Comparison of ENCODE assay signal across 9 cellular contexts in the genomic region with DNA sequence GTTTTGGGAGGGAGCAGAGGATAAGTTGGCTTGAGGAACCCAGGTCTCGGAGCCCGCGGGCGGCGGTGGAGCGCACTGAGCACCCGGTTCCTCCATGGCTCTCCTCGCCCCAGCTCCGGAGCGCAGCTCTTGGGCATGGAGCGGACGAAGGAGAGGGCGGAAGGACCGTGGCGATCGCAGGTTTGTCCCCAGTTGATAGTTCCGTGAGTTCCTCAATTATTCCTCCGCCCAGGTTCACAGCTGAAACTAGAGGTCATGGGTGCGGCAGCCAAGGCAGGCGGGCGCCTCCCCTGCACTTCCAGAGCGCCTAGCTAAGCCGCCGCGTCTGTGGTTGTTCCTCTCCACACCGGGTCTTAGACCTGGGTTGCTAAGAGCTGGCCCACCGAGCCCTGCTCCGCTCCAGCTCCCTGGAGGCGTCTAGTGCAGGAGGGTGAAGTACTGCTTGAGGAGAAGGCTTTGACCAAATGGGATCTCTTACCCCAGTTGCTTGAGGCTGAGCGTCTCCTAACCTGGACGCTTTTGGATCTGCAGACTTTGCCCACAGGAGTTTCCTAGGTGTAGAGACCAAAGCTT. TPM values are rescaled to one million over a fixed set of nuclear protein-coding genes. Genes with fewer than 3 reads are reported as not detected.
A peak's percentile ranks its signal among the peaks of the same experiment; 100 is the strongest.
DNase-seq lines count a peak whose midpoint lies in the region; ATAC-seq and TF ChIP-seq lines count a peak whose summit lies in the region.
"Had no signal": no experiment of that assay in that cellular context is flagged by ENCODE, and none has a peak within 500 bp of the region (broad histone marks: within the 10 kb centered on the region; RNA-seq: fewer than 3 reads in every experiment).

HTR1B (minus strand) TSS at position 184 of the 573 bp plus-strand sequence; CDS start at position 96, 88 bp downstream.

- H3K27me3 ChIP-seq in SK-N-SH (ENCODE audit: insufficient read depth): no peaks in the 10 kb centered on the region
- H3K27me3 ChIP-seq in osteoblast (ENCODE audit: insufficient read depth, low read length): peaks cover 60% of the 10 kb centered on the region

- H4K20me1 ChIP-seq in SK-N-SH (ENCODE audit: insufficient read depth) (no peaks in the 10 kb centered on the region), osteoblast (ENCODE audit: insufficient read depth, low read length) (no peaks in the 10 kb centered on the region)

- H3K9me3 ChIP-seq in SK-N-SH (no peaks in the 10 kb centered on the region), osteoblast (ENCODE audit: low read depth, low read length) (no peaks in the 10 kb centered on the region)

- H3K27ac ChIP-seq in SK-N-SH (ENCODE audit: low read depth in 2 of 2, low read length in 1 of 2) (no peak within 1 kb of the TSS), osteoblast (ENCODE audit: low read depth, low read length) (no peak within 1 kb of the TSS)

- no peak for TF ChIP-seq EP300 in SK-N-SH (IDR thresholded peaks at IDR 0.05; ENCODE audit: borderline replicate concordance in 1 of 2, low read depth in 1 of 2, low read length in 1 of 2)

- peak within 1 kb of the TSS; percentile 61 to 66 for H3K4me3 ChIP-seq in SK-N-SH (ENCODE audit: low read depth in 2 of 2, low read length in 1 of 2)
- peak within 1 kb of the TSS; percentile 53 for H3K4me3 ChIP-seq in fibroblast of pulmonary artery (replicated peaks; ENCODE audit: low read depth, low read length)
- H3K4me3 ChIP-seq in osteoblast (ENCODE audit: insufficient read depth, low read length): peak within 1 kb of the TSS; percentile 64

- CTCF ChIA-PET in SK-N-SH (lab: Yijun Ruan, JAX): no interaction called here

- H2AFZ ChIP-seq in SK-N-SH (ENCODE audit: low read depth) (peak within 1 kb of the TSS; percentile 65), osteoblast (ENCODE audit: low read length) (peak within 1 kb of the TSS; percentile 67)

- no peaks in the 10 kb centered on the region for H3K9me2 ChIP-seq in SK-N-SH

- POLR2A ChIA-PET in SK-N-SH (lab: Yijun Ruan, JAX): no interaction called here

- H3K79me2 ChIP-seq in SK-N-SH (ENCODE audit: insufficient read depth) (no peaks in the 10 kb centered on the region), osteoblast (ENCODE audit: insufficient read depth, low read length) (no peaks in the 10 kb centered on the region)

- DNase-seq in Caki2 (ENCODE audit: low read depth) (peak; percentile 42), SK-N-SH (no peak), fibroblast of pulmonary artery (ENCODE audit: low read depth) (no peak), osteoblast (ENCODE audit: insufficient read length, low spot score, missing footprints) (peak; percentile 79), NOMO-1 treated with DMSO at 0.1 percent for 48 hours (lab: John Stamatoyannopoulos, UW; ENCODE audit: unreplicated experiment) (no peak), NCI-H187 (lab: John Stamatoyannopoulos, UW) (no peak)
- DNase-seq: NCI-H526 treated with DMSO at 0.1 percent for 48 hours had no signal

- no peaks in the 10 kb centered on the region for H3K36me3 ChIP-seq in SK-N-SH (replicated peaks in 1 of 2; ENCODE audit: control insufficient read depth in 1 of 2, insufficient read depth in 2 of 2, low read length in 1 of 2)
- no peaks in the 10 kb centered on the region for H3K36me3 ChIP-seq in osteoblast (ENCODE audit: insufficient read depth, low read length)

- no peaks in the 10 kb centered on the region for H3F3A ChIP-seq in SK-N-SH (replicated peaks; ENCODE audit: insufficient read depth)

- WGBS in SK-N-SH (ENCODE audit: low lambda C conversion rate): 3% methylated on average over 16 of the region's 31 CpGs

- peak within 1 kb of the TSS; percentile 37; the same call in 1 of the 2 replicates for H3K9ac ChIP-seq in SK-N-SH

- in situ Hi-C loops in Caki2 (cut with HindIII; ENCODE audit: low pct_unique_long_range_greater_than_20kb, low sequenced_read_pairs): no loop called here

- H3K4me2 ChIP-seq in SK-N-SH: peak within 1 kb of the TSS; percentile 76
- peak within 1 kb of the TSS; percentile 70 for H3K4me2 ChIP-seq in osteoblast (ENCODE audit: insufficient read depth, low read length)

- ATAC-seq in GM18517 (IDR thresholded peaks at IDR 0.05; ENCODE audit: unreplicated experiment) (no peak), GM21526 (IDR thresholded peaks at IDR 0.05; ENCODE audit: low FRiP score, unreplicated experiment) (no peak)

- TF ChIP-seq CTCF in SK-N-SH (IDR thresholded peaks at IDR 0.05) (no peak), fibroblast of pulmonary artery (IDR thresholded peaks at IDR 0.05; ENCODE audit: low read length, missing control alignments) (no peak), osteoblast (IDR thresholded peaks at IDR 0.05; ENCODE audit: extremely low read depth, low read depth, low read length) (no peak)

- no peak for TF ChIP-seq RAD21 in SK-N-SH (IDR thresholded peaks at IDR 0.05; ENCODE audit: low read length)

- H3K4me1 ChIP-seq in SK-N-SH (ENCODE audit: control insufficient read depth in 1 of 2, insufficient read depth in 2 of 2, low read depth in 1 of 2, low read length in 1 of 2): no peaks in the 10 kb centered on the region
- peaks cover 7% of the 10 kb centered on the region for H3K4me1 ChIP-seq in osteoblast (ENCODE audit: insufficient read depth, low read length)

TF ChIP-seq in SK-N-SH, 30 proteins besides CTCF, POLR2A, EP300 and RAD21:
- TF ChIP-seq RCOR1 (IDR thresholded peaks at IDR 0.05; ENCODE audit: low read length): no peak
- TF ChIP-seq USF2 (IDR thresholded peaks at IDR 0.05; ENCODE audit: borderline replicate concordance, low read depth, low read length): no peak

RNA-seq across cellular contexts. Expression of gene HTR1B, which starts in this region (rescaled TPM):
- total RNA-seq in Caki2 (2014; rRNA removed; shearing (Covaris generic); ENCODE audit: low replicate concordance): not detected in 2 replicates
- polyA plus RNA-seq in SK-N-SH (2012; rRNA removed): 0.63 and 0.76 TPM in 2 replicates
- 0.35 and 0.47 TPM in 2 replicates for polyA plus RNA-seq in SK-N-SH (2012; cell fraction: cytosol; rRNA removed)
- polyA plus RNA-seq in SK-N-SH (2012; cell fraction: nucleus; rRNA removed): 0.69 and 0.82 TPM in 2 replicates
- total RNA-seq in osteoblast: not detected in 2 replicates

Comparison
In these comparisons a context has a peak if more than half of its experiments do, and no peak if none do; other contexts are left out.
1. Peak in DNase-seq in Caki2; RNA of the gene not detected or under 1 TPM.
2. Peak in DNase-seq, H3K4me3 ChIP-seq and H3K4me2 ChIP-seq in osteoblast; RNA of the gene not detected or under 1 TPM.